Comparison of ENCODE assay signal across 20 cellular contexts in genomic region chr7:43489257-43489656, GRCh38.
"Had no signal": no experiment of that assay in that cellular context is flagged by ENCODE, and none has a peak within 500 bp of the region (broad histone marks: within the 10 kb centered on the region; RNA-seq: fewer than 3 reads in every experiment).

No MANE protein-coding gene starts in this region.

- H3K27me3 Mint-ChIP-seq: activated naive CD8-positive, alpha-beta T cell had no signal

- H3K36me3 Mint-ChIP-seq: activated naive CD8-positive, alpha-beta T cell; naive thymus-derived CD4-positive, alpha-beta T cell; type B pancreatic cell had no signal

- H3K27me3 ChIP-seq: colonic mucosa had no signal

- H3K4me1 ChIP-seq: colonic mucosa had no signal

- DNase-seq: activated CD4-positive, alpha-beta T cell treated with anti-CD3 and anti-CD28 coated beads for 4 hours; activated CD4-positive, alpha-beta T cell treated with anti-CD3 and anti-CD28 coated beads, Interleukin-2, amount 50 U/mL, for 48 hours; activated CD4-positive, CD25-positive, alpha-beta regulatory T cell; activated CD8-positive, alpha-beta memory T cell treated with anti-CD3 and anti-CD28 coated beads for 24 hours; activated effector memory CD4-positive, alpha-beta T cell treated with Interleukin-2 at 50 U/mL for 16 hours; activated naive CD4-positive, alpha-beta T cell treated with Interleukin-2 at 50 U/mL for 16 hours; anterior cingulate cortex; cerebellar nuclear complex; colonic mucosa; effector memory CD4-positive, alpha-beta T cell; left ventricle myocardium superior; midbrain; naive thymus-derived CD4-positive, alpha-beta T cell; posterior cingulate gyrus; stimulated activated CD4-positive, alpha-beta T cell treated with anti-CD3 and anti-CD28 coated beads, Interleukin-12 subunit alpha, Interleukin-12 subunit beta, amount 100 ng/mL, for 4 hours; stimulated activated CD4-positive, alpha-beta T cell treated with anti-CD3 and anti-CD28 coated beads, Interleukin-4, amount 100 ng/mL, for 1 hour; stimulated activated naive CD8-positive, alpha-beta T cell treated with anti-CD3 and anti-CD28 coated beads, Interleukin-15, amount 100 ng/mL, for 72 hours had no signal

- H3K36me3 ChIP-seq: colonic mucosa had no signal

- H3K27ac Mint-ChIP-seq: activated naive CD8-positive, alpha-beta T cell; naive thymus-derived CD4-positive, alpha-beta T cell; stimulated activated naive CD8-positive, alpha-beta T cell treated with anti-CD3 and anti-CD28 coated beads, Interleukin-15, amount 100 ng/mL, for 72 hours; type B pancreatic cell had no signal

- ATAC-seq: naive thymus-derived CD4-positive, alpha-beta T cell; stimulated activated naive CD8-positive, alpha-beta T cell treated with anti-CD3 and anti-CD28 coated beads, Interleukin-15, amount 100 ng/mL, for 72 hours had no signal

- H3K4me3 Mint-ChIP-seq: activated naive CD8-positive, alpha-beta T cell; naive thymus-derived CD4-positive, alpha-beta T cell; stimulated activated naive CD8-positive, alpha-beta T cell treated with anti-CD3 and anti-CD28 coated beads, Interleukin-15, amount 100 ng/mL, for 72 hours; type B pancreatic cell had no signal

- H3K27ac ChIP-seq: colonic mucosa, skin epidermis had no signal

- H3K9me3 ChIP-seq: colonic mucosa had no signal

- H3K4me3 ChIP-seq: colonic mucosa, skin epidermis had no signal

- H3K9me3 Mint-ChIP-seq: stimulated activated naive CD8-positive, alpha-beta T cell treated with anti-CD3 and anti-CD28 coated beads, Interleukin-15, amount 100 ng/mL, for 72 hours; type B pancreatic cell had no signal
